In genomic region chr5:174794941-174795672, GRCh38 we compare ENCODE assay signal across 1 cellular context.
TF ChIP-seq lines count a peak whose summit lies in the region.

No MANE protein-coding gene starts in this region.

TF ChIP-seq in K562, 482 proteins besides CTCF, POLR2A, EP300 and RAD21 (continued from another document):
- peak; percentile 88 for TF ChIP-seq ZBTB40 (IDR thresholded peaks at IDR 0.05)
- 0 out of 2 replicates have a peak, but pooled peaks have one; percentile 37 for TF ChIP-seq ZBTB40 (CRISPR knock-in tag; IDR thresholded peaks at IDR 0.05)
